16 cellular contexts compared by ENCODE assay signal in the genomic region with DNA sequence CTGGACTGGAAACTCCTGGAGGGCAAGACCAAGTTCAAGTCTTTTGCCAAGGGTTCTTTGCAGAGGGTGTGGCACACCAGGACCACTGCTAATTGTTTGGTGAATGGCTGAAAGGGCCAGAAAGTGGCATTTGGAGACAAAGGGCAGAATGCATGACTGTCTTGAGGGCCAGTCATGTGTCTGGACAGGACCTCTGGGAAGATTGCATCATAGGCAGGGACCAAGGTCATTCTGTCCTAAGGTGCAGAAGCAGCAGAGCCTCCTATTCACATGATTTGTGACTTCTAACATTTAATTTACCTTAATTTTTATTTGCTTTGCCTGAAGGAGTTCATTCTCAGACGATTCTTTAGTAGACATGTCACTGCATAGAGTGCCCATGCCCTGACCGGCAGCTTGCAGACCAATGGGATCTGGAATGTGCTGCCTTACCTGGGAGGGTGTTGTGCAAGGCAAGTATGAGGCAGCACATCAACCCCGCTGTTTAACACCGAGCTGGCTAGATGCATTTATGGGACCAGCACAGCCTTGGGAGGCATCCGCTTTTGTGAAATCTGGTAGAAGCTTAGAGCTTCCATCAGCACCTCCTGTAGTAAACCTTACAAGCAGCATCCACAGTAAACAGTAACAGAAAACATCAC.
A peak's percentile ranks its signal among the peaks of the same experiment; 100 is the strongest.
DNase-seq lines count a peak whose midpoint lies in the region; ATAC-seq, FAIRE-seq and TF ChIP-seq lines count a peak whose summit lies in the region.
"Had no signal": no experiment of that assay in that cellular context is flagged by ENCODE, and none has a peak within 500 bp of the region (broad histone marks: within the 10 kb centered on the region; RNA-seq: fewer than 3 reads in every experiment).

No MANE protein-coding gene starts in this region.

- no peak for TF ChIP-seq EP300 in K562 (IDR thresholded peaks at IDR 0.05; ENCODE audit: low read length)

- H3K79me2 ChIP-seq in K562 (ENCODE audit: control insufficient read depth, insufficient read depth, low read length) (no peaks in the 10 kb centered on the region), neural progenitor cell (ENCODE audit: low read depth) (no peaks in the 10 kb centered on the region)

- H3K9me1 ChIP-seq in K562 (ENCODE audit: control insufficient read depth, insufficient read depth, low read length): no peaks in the 10 kb centered on the region

- BruUV-seq in K562 (replicated peaks; lab: Mats Ljungman, UMichigan): no TSS peak

- peaks cover 2% of the 10 kb centered on the region; the same call in 1 of the 2 replicates for H3K9me3 ChIP-seq in K562 (replicated peaks; ENCODE audit: control insufficient read depth, insufficient read depth, low read depth, low read length)
- no peaks in the 10 kb centered on the region for H3K9me3 ChIP-seq in neural progenitor cell (ENCODE audit: low read depth)
- H3K9me3 ChIP-seq: BLaER1 treated with 17β-estradiol and CSF1 and Interleukin-3, amounts not matched to agents 10 nM and 100 nM; HAP-1 had no signal

- intact Hi-C loops in K562 (cut with micrococcal nuclease): no loop called here

- CTCF ChIA-PET in K562 (lab: Yijun Ruan, JAX; ENCODE audit: low intra/inter-chr PET ratio): no interaction called here

- H3K27me3 Mint-ChIP-seq in activated naive CD8-positive, alpha-beta T cell treated with anti-CD3 and anti-CD28 coated beads for 36 hours: no peaks in the 10 kb centered on the region
- no peaks in the 10 kb centered on the region for H3K27me3 Mint-ChIP-seq in neural progenitor cell (ENCODE audit: insufficient read depth, low read depth)

- no peak for FAIRE-seq in K562 (lab: Jason Lieb, UNC)
- FAIRE-seq in urothelium cell line (lab: Jason Lieb, UNC): peak; percentile 44

- no peak overlapping the region for H2AFZ ChIP-seq in K562 (ENCODE audit: low read depth, low read length)
- no peak overlapping the region for H2AFZ ChIP-seq in neural progenitor cell (replicated peaks)

- 8% methylated on average over 5 of the region's 5 CpGs for WGBS in K562 (ENCODE audit: insufficient coverage, low coverage, missing lambda C conversion rate)

- no peaks in the 10 kb centered on the region for H3F3A ChIP-seq in neural progenitor cell (ENCODE audit: low read depth)

- DNase-seq in K562 (ENCODE audit: extremely low read depth in 1 of 4, low spot score in 3 of 4) (no peak), ecto neural progenitor cell (ENCODE audit: low spot score) (peak; percentile 19), islet precursor cell (peak; percentile 31), urothelium cell line (ENCODE audit: low spot score) (no peak), neural progenitor cell (ENCODE audit: low spot score) (no peak)
- no peak for DNase-seq in activated naive CD8-positive, alpha-beta T cell treated with anti-CD3 and anti-CD28 coated beads for 36 hours
- DNase-seq: Calu3; CD8-positive, alpha-beta T cell; DMS79 treated with DMSO at 0.1 percent for 48 hours; GF-D8 had no signal

- POLR2A ChIA-PET in K562 (lab: Yijun Ruan, JAX): interaction anchor here (0.7 kb wide), 1 partner anchor 10 kb away, joined by 6 read pairs; no protein-coding TSS in a partner anchor

- no peak for TF ChIP-seq POLR2A in K562 (conservative IDR thresholded peaks at IDR 0.05)

- H4K20me1 ChIP-seq in K562 (replicated peaks; ENCODE audit: control insufficient read depth, insufficient read depth, low read length) (no peaks in the 10 kb centered on the region), neural progenitor cell (ENCODE audit: low read depth) (no peaks in the 10 kb centered on the region)
- H4K20me1 ChIP-seq: BLaER1 treated with 17β-estradiol and CSF1 and Interleukin-3, amounts not matched to agents 10 nM and 100 nM had no signal

- peaks cover 8 to 10% of the 10 kb centered on the region in 2 experiments; a peak in 4 of 5 replicates for H3K27me3 ChIP-seq in K562 (ENCODE audit: control insufficient read depth in 2 of 2, insufficient read depth in 2 of 2, low read length in 2 of 2)
- H3K27me3 ChIP-seq in neural progenitor cell: no peaks in the 10 kb centered on the region
- H3K27me3 ChIP-seq: BLaER1 treated with 17β-estradiol and CSF1 and Interleukin-3, amounts not matched to agents 10 nM and 100 nM had no signal

- no peak overlapping the region for H3K4me2 ChIP-seq in K562 (ENCODE audit: insufficient read depth, low read length)
- no peak overlapping the region for H3K4me2 ChIP-seq in neural progenitor cell
- H3K4me2 ChIP-seq: BLaER1 treated with 17β-estradiol and CSF1 and Interleukin-3, amounts not matched to agents 10 nM and 100 nM had no signal

- no peak for TF ChIP-seq RAD21 in K562 (CRISPR knock-in tag; conservative IDR thresholded peaks at IDR 0.05 in 1 of 2, IDR thresholded peaks at IDR 0.05 in 1 of 2)

- H3K9me3 Mint-ChIP-seq in activated naive CD8-positive, alpha-beta T cell treated with anti-CD3 and anti-CD28 coated beads for 36 hours: peaks cover 3% of the 10 kb centered on the region
- H3K9me3 Mint-ChIP-seq in neural progenitor cell: peaks cover 12% of the 10 kb centered on the region

- H3K4me3 Mint-ChIP-seq in activated naive CD8-positive, alpha-beta T cell treated with anti-CD3 and anti-CD28 coated beads for 36 hours: no peak overlapping the region
- no peak overlapping the region for H3K4me3 Mint-ChIP-seq in neural progenitor cell
- H3K4me3 Mint-ChIP-seq: B cell; CD8-positive, alpha-beta T cell had no signal

- TF ChIP-seq CTCF in K562 (IDR thresholded peaks at IDR 0.05 in 2 of 3, conservative IDR thresholded peaks at IDR 0.05 in 1 of 3; ENCODE audit: insufficient read depth in 2 of 3, low read depth in 1 of 3, low read length in 3 of 3) (no peak), neural progenitor cell (IDR thresholded peaks at IDR 0.05) (no peak)

- H3K27ac ChIP-seq in K562 (ENCODE audit: extremely low read depth, low read depth, low read length) (no peak overlapping the region), neural progenitor cell (no peak overlapping the region)
- H3K27ac ChIP-seq: BLaER1 treated with 17β-estradiol and CSF1 and Interleukin-3, amounts not matched to agents 10 nM and 100 nM; HL-60 had no signal

- H3K9ac ChIP-seq in K562 (ENCODE audit: insufficient read depth in 1 of 2, low read depth in 2 of 2, low read length in 2 of 2) (no peak overlapping the region), neural progenitor cell (no peak overlapping the region)
- H3K9ac ChIP-seq: BLaER1 treated with 17β-estradiol and CSF1 and Interleukin-3, amounts not matched to agents 10 nM and 100 nM had no signal

- H3K36me3 Mint-ChIP-seq in activated naive CD8-positive, alpha-beta T cell treated with anti-CD3 and anti-CD28 coated beads for 36 hours: no peaks in the 10 kb centered on the region
- H3K36me3 Mint-ChIP-seq in neural progenitor cell: peaks cover 2% of the 10 kb centered on the region
- H3K36me3 Mint-ChIP-seq: CD8-positive, alpha-beta T cell had no signal

- ATAC-seq in K562 (no peak), HG03280 (IDR thresholded peaks at IDR 0.05; ENCODE audit: unreplicated experiment) (no peak)
- ATAC-seq: CD8-positive, alpha-beta T cell had no signal

- H3K36me3 ChIP-seq in K562 (ENCODE audit: control insufficient read depth, insufficient read depth, low read length) (no peaks in the 10 kb centered on the region), neural progenitor cell (no peaks in the 10 kb centered on the region)
- H3K36me3 ChIP-seq: BLaER1 treated with 17β-estradiol and CSF1 and Interleukin-3, amounts not matched to agents 10 nM and 100 nM; HAP-1 had no signal

- H3K4me3 ChIP-seq in K562: no peak overlapping the region
- no peak overlapping the region for H3K4me3 ChIP-seq in neural progenitor cell
- H3K4me3 ChIP-seq: BLaER1 treated with 17β-estradiol and CSF1 and Interleukin-3, amounts not matched to agents 10 nM and 100 nM; HAP-1 had no signal

- no peaks in the 10 kb centered on the region for H3K4me1 Mint-ChIP-seq in activated naive CD8-positive, alpha-beta T cell treated with anti-CD3 and anti-CD28 coated beads for 36 hours
- H3K4me1 Mint-ChIP-seq in neural progenitor cell: no peaks in the 10 kb centered on the region
- H3K4me1 Mint-ChIP-seq: B cell had no signal

- H3K4me1 ChIP-seq in K562 (replicated peaks in 1 of 2; ENCODE audit: control insufficient read depth in 2 of 2, insufficient read depth in 2 of 2, low read length in 2 of 2): peaks cover 0 to 3% of the 10 kb centered on the region in 2 experiments; a peak in 2 of 5 replicates
- H3K4me1 ChIP-seq in neural progenitor cell: peaks cover 6% of the 10 kb centered on the region
- H3K4me1 ChIP-seq: HAP-1 had no signal

- H3K27ac Mint-ChIP-seq in activated naive CD8-positive, alpha-beta T cell treated with anti-CD3 and anti-CD28 coated beads for 36 hours: no peak overlapping the region
- H3K27ac Mint-ChIP-seq in neural progenitor cell: no peak overlapping the region
- H3K27ac Mint-ChIP-seq: B cell; CD8-positive, alpha-beta T cell; IgD-negative memory B cell had no signal

- in situ Hi-C loops in K562 (cut with MboI): no loop called here

TF ChIP-seq in K562, 482 proteins besides CTCF, POLR2A, EP300 and RAD21:
- TF ChIP-seq SMAD4 (CRISPR knock-in tag; conservative IDR thresholded peaks at IDR 0.05) (no peak), ZKSCAN1 (IDR thresholded peaks at IDR 0.05; ENCODE audit: low read depth, low read length) (no peak), CEBPG (CRISPR knock-in tag; IDR thresholded peaks at IDR 0.05) (no peak), CEBPG (tag; conservative IDR thresholded peaks at IDR 0.05 in 1 of 2, IDR thresholded peaks at IDR 0.05 in 1 of 2) (peak; percentile 38 to 72; a peak in 2 of 4 replicates), MEF2A (IDR thresholded peaks at IDR 0.05; ENCODE audit: control insufficient read depth, low read depth, low read length) (no peak), MAFK (IDR thresholded peaks at IDR 0.05; ENCODE audit: low read length) (no peak), CEBPB (tag; IDR thresholded peaks at IDR 0.05) (peak; percentile 50)
- TF ChIP-seq, protein P1, sequence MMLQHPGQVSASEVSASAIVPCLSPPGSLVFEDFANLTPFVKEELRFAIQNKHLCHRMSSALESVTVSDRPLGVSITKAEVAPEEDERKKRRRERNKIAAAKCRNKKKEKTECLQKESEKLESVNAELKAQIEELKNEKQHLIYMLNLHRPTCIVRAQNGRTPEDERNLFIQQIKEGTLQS (IDR thresholded peaks at IDR 0.05): peak; percentile 35
- TF ChIP-seq, protein P1 (CRISPR knock-in tag; conservative IDR thresholded peaks at IDR 0.05): no peak
TF ChIP-seq in K562: peak in this region for 3.

Comparison
In these comparisons a context has a peak if more than half of its experiments do, and no peak if none do; other contexts are left out.
1. DNase-seq: peak in ecto neural progenitor cell (single experiment) and islet precursor cell (single experiment); none in K562 (0 of 4), urothelium cell line (single experiment), activated naive CD8-positive, alpha-beta T cell treated with anti-CD3 and anti-CD28 coated beads for 36 hours (single experiment) and neural progenitor cell (single experiment).